In the genomic region with DNA sequence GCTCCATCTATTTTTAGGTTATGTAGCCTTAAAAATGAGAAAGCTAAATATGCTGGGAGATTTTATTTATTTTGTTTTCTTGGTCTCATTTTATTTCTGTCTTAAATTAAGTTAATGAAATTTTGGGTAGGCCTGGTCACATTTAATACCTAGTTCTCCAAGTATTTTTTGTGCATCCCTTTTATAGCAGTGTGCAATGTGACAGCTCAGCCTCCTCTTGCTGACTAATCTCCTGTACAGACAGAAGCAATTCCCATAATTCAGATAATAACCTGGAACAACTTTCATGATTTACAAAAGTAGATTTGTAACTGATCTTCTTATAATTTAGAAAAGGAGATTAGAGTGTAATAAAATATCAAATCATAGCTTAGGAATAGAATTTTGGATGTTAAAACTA, we compare ENCODE assay signal across 23 cellular contexts.
"Had no signal": no experiment of that assay in that cellular context is flagged by ENCODE, and none has a peak within 500 bp of the region (broad histone marks: within the 10 kb centered on the region; RNA-seq: fewer than 3 reads in every experiment).

No MANE protein-coding gene starts in this region.

- H3K4me1 ChIP-seq: gastrocnemius medialis, prostate gland, sigmoid colon, transverse colon had no signal

- FAIRE-seq: astrocyte, keratinocyte had no signal

- H3K9me3 ChIP-seq: gastrocnemius medialis, prostate gland, sigmoid colon, transverse colon had no signal

- H3K27ac ChIP-seq: gastrocnemius medialis, prostate gland, sigmoid colon, transverse colon had no signal

- H3K27me3 ChIP-seq: gastrocnemius medialis, sigmoid colon, transverse colon had no signal

- ATAC-seq: gastrocnemius medialis, left ventricle myocardium superior had no signal

- DNase-seq: activated CD4-positive, alpha-beta memory T cell treated with anti-CD3 and anti-CD28 coated beads for 36 hours; activated CD4-positive, alpha-beta T cell treated with anti-CD3 and anti-CD28 coated beads, Interleukin-2, amount 10 ng/mL, durations not matched to agents 24 days and 14 days; activated CD4-positive, CD25-positive, alpha-beta regulatory T cell treated with anti-CD3 and anti-CD28 coated beads, Interleukin-2, amount 50 U/mL, for 72 hours; activated CD8-positive, alpha-beta memory T cell treated with anti-CD3 and anti-CD28 coated beads, Interleukin-2, amount 50 U/mL, for 4 hours; activated gamma-delta T cell; activated naive CD4-positive, alpha-beta T cell treated with anti-CD3 and anti-CD28 coated beads, Interleukin-2, amount 50 U/mL, for 16 hours; activated T-cell treated with anti-CD3 and anti-CD28 coated beads, Interleukin-2, amount 50 U/mL, for 1 hour; amniotic stem cell; effector CD4-positive, alpha-beta T cell; gastrocnemius medialis; glutamatergic neuron; left cardiac atrium; left ventricle myocardium superior; mammary epithelial cell; sigmoid colon; stimulated activated CD4-positive, alpha-beta T cell treated with anti-CD3 and anti-CD28 coated beads, Interleukin-15, amount 100 ng/mL, for 24 hours; stimulated activated CD4-positive, alpha-beta T cell treated with anti-CD3 and anti-CD28 coated beads, Interleukin-2, amount 100 ng/mL, for 24 hours; stimulated activated naive CD4-positive, alpha-beta T cell; T-helper 2 cell; transverse colon had no signal

- H3K36me3 ChIP-seq: gastrocnemius medialis, prostate gland, sigmoid colon, transverse colon had no signal

- H3K4me3 ChIP-seq: gastrocnemius medialis, prostate gland, sigmoid colon, transverse colon had no signal
